Comparison of ENCODE assay signal across 8 cellular contexts in genomic region chr6:36546664-36546957, GRCh38. TPM values are rescaled to one million over a fixed set of nuclear protein-coding genes. Genes with fewer than 3 reads are reported as not detected.
A peak's percentile ranks its signal among the peaks of the same experiment; 100 is the strongest.
DNase-seq lines count a peak whose midpoint lies in the region; ATAC-seq and TF ChIP-seq lines count a peak whose summit lies in the region.

No MANE protein-coding gene starts in this region.

- H2AFZ ChIP-seq in GM23248 = peak overlapping the region; percentile 91

- peak overlapping the region; percentile 91 for H3K9ac ChIP-seq in GM23248

- peak overlapping the region; percentile 100 for H3K4me3 ChIP-seq in GM23248
- peak overlapping the region; percentile 67 to 93 for H3K4me3 ChIP-seq in gastroesophageal sphincter
- peak overlapping the region; percentile 97 for H3K4me3 ChIP-seq in retinal pigment epithelial cell (ENCODE audit: low read length)

- peak overlapping the region; percentile 77 for H3K27ac ChIP-seq in GM23248
- H3K27ac ChIP-seq in gastroesophageal sphincter = peak overlapping the region; percentile 78 to 99 (median 97)

- H3K9me3 ChIP-seq in GM23248 (ENCODE audit: low read depth) (no peaks in the 10 kb centered on the region), gastroesophageal sphincter (no peaks in the 10 kb centered on the region)

- no peak for DNase-seq in GM23248
- no peak for DNase-seq in T-cell
- DNase-seq in retinal pigment epithelial cell (ENCODE audit: low read depth) = no peak
- no peak for DNase-seq in AG08396 (ENCODE audit: low spot score)
- DNase-seq in GM20000 (ENCODE audit: low spot score) = no peak
- no peak for DNase-seq in foreskin melanocyte

- H3K27me3 ChIP-seq in GM23248 (replicated peaks; ENCODE audit: insufficient read depth) (no peaks in the 10 kb centered on the region), gastroesophageal sphincter (no peaks in the 10 kb centered on the region)

- H3K27ac Mint-ChIP-seq in T-cell = peak overlapping the region; percentile 100

- H3K4me1 ChIP-seq in GM23248 (ENCODE audit: insufficient read depth) (peaks cover 33% of the 10 kb centered on the region), gastroesophageal sphincter (peaks cover 0 to 53% (median 16%) of the 10 kb centered on the region in 3 donors)

- WGBS in GM23248 (ENCODE audit: low coverage in 1 of 2, low lambda C conversion rate in 2 of 2, missing lambda C conversion rate in 2 of 2), 2 experiments = 0 to 1% methylated on average over 6 of the region's 6 CpGs
- WGBS in gastroesophageal sphincter (ENCODE audit: low coverage in 1 of 2), 2 donors = 0% methylated on average over 4 of the region's 6 CpGs; no CpG with 5 or more reads in 1 of the 2 donors

- H3K27me3 Mint-ChIP-seq in T-cell = no peaks in the 10 kb centered on the region

- no peaks in the 10 kb centered on the region for H3K9me2 ChIP-seq in GM23248 (ENCODE audit: insufficient read depth)

- H3K36me3 ChIP-seq in GM23248 (ENCODE audit: low read depth) = peaks cover 1% of the 10 kb centered on the region; the same call in 1 of the 2 replicates
- no peaks in the 10 kb centered on the region for H3K36me3 ChIP-seq in gastroesophageal sphincter

- peaks cover 40 to 58% (median 56%) of the 10 kb centered on the region in 3 donors for H3K4me1 Mint-ChIP-seq in T-cell

- ATAC-seq in T-cell (replicated peaks in 1 of 4) (no peak), gastroesophageal sphincter (peak; percentile 6), HG03039 (IDR thresholded peaks at IDR 0.05; ENCODE audit: unreplicated experiment) (no peak)

- no peaks in the 10 kb centered on the region for H4K20me1 ChIP-seq in GM23248 (ENCODE audit: insufficient read depth)

- peaks cover 18% of the 10 kb centered on the region for H3F3A ChIP-seq in GM23248 (ENCODE audit: insufficient read depth)

- in situ Hi-C loops in GM23248 (cut with MboI) = no loop called here

- peak overlapping the region; percentile 99 for H3K4me2 ChIP-seq in GM23248 (ENCODE audit: unreplicated experiment)

- TF ChIP-seq CTCF in gastroesophageal sphincter (IDR thresholded peaks at IDR 0.05) (no peak), retinal pigment epithelial cell (conservative IDR thresholded peaks at IDR 0.05; ENCODE audit: low read depth, low read length) (no peak), GM20000 (IDR thresholded peaks at IDR 0.05; ENCODE audit: extremely low read depth, missing control alignments) (no peak)

- TF ChIP-seq POLR2A in gastroesophageal sphincter (IDR thresholded peaks at IDR 0.05) = no peak

- H3K4me3 Mint-ChIP-seq in T-cell = peak overlapping the region; percentile 99 to 100 (median 100)

- H3K36me3 Mint-ChIP-seq in T-cell = peaks cover 10% of the 10 kb centered on the region

- POLR2A ChIA-PET in T-cell (lab: Charles Lee) = interaction anchor here (0.6 to 1.7 kb wide), 6 partner anchors 26 to 1722 kb away, joined by 3 to 16 read pairs (median 3); no protein-coding TSS in a partner anchor

- no peak for TF ChIP-seq EP300 in gastroesophageal sphincter (IDR thresholded peaks at IDR 0.05)

- CTCF ChIA-PET in T-cell (lab: Charles Lee) = no interaction called here

- no peaks in the 10 kb centered on the region for H3K9me3 Mint-ChIP-seq in T-cell

- peaks cover 57% of the 10 kb centered on the region for H3K79me2 ChIP-seq in GM23248 (ENCODE audit: insufficient read depth)

RNA-seq across cellular contexts. Expression of gene STK38, which starts 0.7 kb away (rescaled TPM):
- total RNA-seq in GM23248 (2014; rRNA removed; shearing (Covaris generic)) = 30.5 and 35.6 TPM in 2 replicates
- polyA plus RNA-seq in GM23248 (2016; fragmentation: Nextera tagmentation; extraction: Ambion mirVana) = 50.4 and 51.1 TPM in 2 replicates
- total RNA-seq in T-cell = 100 to 1,000 TPM in 4 of 5 donors, 10 to 100 TPM in 1; 90.3 to 164 (median 152) TPM
- total RNA-seq in gastroesophageal sphincter = 10 to 100 TPM; 20.5 to 51.0 (median 40.6) TPM

RNA-seq across cellular contexts. Expression of gene SRSF3, which starts 47.6 kb away (rescaled TPM):
- 141 and 171 TPM in 2 replicates for total RNA-seq in GM23248 (2014; rRNA removed; shearing (Covaris generic))
- 238 and 243 TPM in 2 replicates for polyA plus RNA-seq in GM23248 (2016; fragmentation: Nextera tagmentation; extraction: Ambion mirVana)
- 100 to 1,000 TPM; 322 to 546 (median 332) TPM for total RNA-seq in T-cell
- 100 to 1,000 TPM; 108 to 195 (median 156) TPM for total RNA-seq in gastroesophageal sphincter
